In the genomic region with DNA sequence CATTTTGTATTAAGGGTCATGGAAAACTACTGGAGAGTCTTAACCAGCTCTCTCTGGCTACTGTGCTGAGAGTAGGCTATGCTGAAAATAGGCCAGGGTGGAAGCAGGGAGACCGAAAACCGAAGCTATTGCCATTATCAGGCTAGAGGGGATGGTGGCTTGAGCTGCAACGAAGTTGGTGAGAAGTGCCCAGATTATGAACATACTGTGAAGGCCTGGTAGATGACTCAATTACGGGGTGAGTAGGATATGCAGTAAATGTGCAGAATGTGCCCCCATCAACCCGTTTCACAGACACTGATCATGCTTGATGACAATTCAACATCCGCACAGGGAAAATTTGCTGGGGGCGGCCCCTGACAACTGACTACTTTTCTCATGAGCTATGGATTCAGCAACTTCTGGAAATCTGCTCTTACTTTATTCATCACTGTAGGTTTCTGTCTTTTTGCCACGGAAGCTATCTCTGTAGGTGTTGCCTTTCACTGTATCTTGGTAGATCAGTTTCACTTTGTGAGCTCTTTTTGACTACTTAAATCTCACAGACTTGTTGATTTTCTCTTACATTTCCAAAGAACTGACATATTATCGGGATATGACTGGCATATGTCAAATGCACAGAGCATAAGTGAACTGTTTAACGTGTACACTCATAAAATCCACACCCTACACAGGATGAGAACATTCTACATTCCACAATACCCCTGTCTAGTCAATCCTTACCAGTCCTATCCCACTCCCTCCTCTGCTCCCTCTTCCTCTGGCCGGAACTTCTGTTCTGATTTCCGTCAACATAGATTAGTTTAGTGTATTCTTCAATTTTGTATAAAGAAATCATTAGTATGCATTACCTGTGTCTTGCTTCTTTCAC, we compare ENCODE assay signal across 28 cellular contexts. TPM values are rescaled to one million over a fixed set of nuclear protein-coding genes. Genes with fewer than 3 reads are reported as not detected.
"Had no signal": no experiment of that assay in that cellular context is flagged by ENCODE, and none has a peak within 500 bp of the region (broad histone marks: within the 10 kb centered on the region; RNA-seq: fewer than 3 reads in every experiment).

No MANE protein-coding gene starts in this region.

- DNase-seq: heart left ventricle; islet precursor cell; left ventricle myocardium superior; lower lobe of right lung; mesendoderm; naive thymus-derived CD8-positive, alpha-beta T cell; pancreas; posterior cingulate gyrus; retina; right cardiac atrium; sigmoid colon; small intestine; spleen; stimulated activated CD4-positive, alpha-beta T cell treated with anti-CD3 and anti-CD28 coated beads, Interleukin-4, amount 100 ng/mL, for 24 hours; stimulated activated naive CD4-positive, alpha-beta T cell; upper lobe of left lung had no signal

- H3K4me3 ChIP-seq: heart left ventricle, lower lobe of right lung, neural progenitor cell, pancreas, prostate gland, sigmoid colon, spleen, tibial nerve, upper lobe of left lung, vagina had no signal

- H3K9ac ChIP-seq: neural progenitor cell had no signal

- H3K27me3 ChIP-seq: heart left ventricle, neural progenitor cell, pancreas, sigmoid colon, spleen, tibial nerve, upper lobe of left lung, vagina had no signal

- H3K27ac ChIP-seq: heart left ventricle, lower lobe of right lung, neural progenitor cell, pancreas, prostate gland, sigmoid colon, spleen, tibial nerve, upper lobe of left lung, vagina had no signal

- ATAC-seq: heart left ventricle; left lobe of liver; left ventricle myocardium superior; lower lobe of right lung; naive thymus-derived CD8-positive, alpha-beta T cell; pancreas; right cardiac atrium; stimulated activated effector memory CD8-positive, alpha-beta T cell treated with anti-CD3 and anti-CD28 coated beads, Interleukin-12 subunit alpha, Interleukin-12 subunit beta, amount 100 ng/mL, for 72 hours had no signal

- H2AFZ ChIP-seq: neural progenitor cell had no signal

- H3K36me3 ChIP-seq: heart left ventricle, lower lobe of right lung, neural progenitor cell, pancreas, prostate gland, sigmoid colon, spleen, tibial nerve, upper lobe of left lung, vagina had no signal

- H3K9me3 ChIP-seq: heart left ventricle, lower lobe of right lung, pancreas, prostate gland, sigmoid colon, spleen, tibial nerve, upper lobe of left lung, vagina had no signal

- H3K4me2 ChIP-seq: neural progenitor cell had no signal

- H3K4me1 ChIP-seq: neural progenitor cell, pancreas, prostate gland, sigmoid colon, tibial nerve, vagina had no signal

RNA-seq across cellular contexts. Expression of a gene that starts 15.5 kb away (rescaled TPM):
- total RNA-seq: heart left ventricle; kidney epithelial cell; left lobe of liver; left ventricle myocardium superior; mesothelial cell of epicardium; mononuclear cell; naive thymus-derived CD8-positive, alpha-beta T cell; omental fat pad; right cardiac atrium; tibial nerve; urinary bladder; vagina had no signal
- polyA plus RNA-seq: heart left ventricle; naive thymus-derived CD8-positive, alpha-beta T cell; right cardiac atrium; urinary bladder had no signal

RNA-seq across cellular contexts. Expression of a gene that starts 31.0 kb away (rescaled TPM):
- total RNA-seq: heart left ventricle; kidney epithelial cell; left lobe of liver; left ventricle myocardium superior; mesothelial cell of epicardium; mononuclear cell; naive thymus-derived CD8-positive, alpha-beta T cell; omental fat pad; pancreas; prostate gland; right cardiac atrium; sigmoid colon; spleen; subcutaneous adipose tissue; tibial nerve; urinary bladder; vagina had no signal
- polyA plus RNA-seq: heart left ventricle; naive thymus-derived CD8-positive, alpha-beta T cell; pancreas; right cardiac atrium; sigmoid colon; small intestine; spleen; urinary bladder had no signal

RNA-seq across cellular contexts. Expression of a gene that starts 42.5 kb away (rescaled TPM):
- total RNA-seq: vagina had no signal
- polyA plus RNA-seq: naive thymus-derived CD8-positive, alpha-beta T cell had no signal
